12 cellular contexts compared by ENCODE assay signal in the genomic region with DNA sequence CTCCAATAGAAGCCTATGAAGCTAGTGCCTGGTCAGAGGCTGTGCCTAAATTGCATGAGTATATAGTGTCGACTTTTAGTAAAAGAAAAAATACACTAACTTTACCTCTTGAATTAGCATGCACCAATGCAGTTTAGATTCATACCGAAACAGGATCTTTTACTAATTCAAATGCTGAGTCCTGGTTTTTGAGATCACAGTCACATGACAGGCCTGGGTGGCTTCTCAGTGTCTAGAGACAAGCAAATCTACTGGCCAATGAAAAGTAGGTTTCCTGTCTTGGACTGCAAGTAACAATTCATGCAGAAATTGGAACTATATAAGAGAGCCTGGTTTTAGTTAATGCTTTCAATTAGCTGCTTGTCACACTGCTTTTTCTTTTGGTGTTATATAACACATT. TPM values are rescaled to one million over a fixed set of nuclear protein-coding genes. Genes with fewer than 3 reads are reported as not detected.
A peak's percentile ranks its signal among the peaks of the same experiment; 100 is the strongest.
DNase-seq lines count a peak whose midpoint lies in the region; ATAC-seq and TF ChIP-seq lines count a peak whose summit lies in the region.
"Had no signal": no experiment of that assay in that cellular context is flagged by ENCODE, and none has a peak within 500 bp of the region (broad histone marks: within the 10 kb centered on the region; RNA-seq: fewer than 3 reads in every experiment).

No MANE protein-coding gene starts in this region.

- peak; percentile 61 for ATAC-seq in HG03066 (IDR thresholded peaks at IDR 0.05; ENCODE audit: low read depth, unreplicated experiment)
- ATAC-seq in upper lobe of right lung = peak; percentile 43
- no peak for ATAC-seq in T-cell (replicated peaks in 1 of 4)

- no peaks in the 10 kb centered on the region for H3K36me3 ChIP-seq in left ventricle myocardium inferior
- H3K36me3 ChIP-seq in upper lobe of right lung = no peaks in the 10 kb centered on the region
- H3K36me3 ChIP-seq: tibial artery had no signal

- H3K4me1 ChIP-seq in left ventricle myocardium inferior (peaks cover 97% of the 10 kb centered on the region), upper lobe of right lung (peaks cover 42% of the 10 kb centered on the region)

- no peaks in the 10 kb centered on the region for H3K9me3 Mint-ChIP-seq in activated CD4-positive, alpha-beta memory T cell treated with anti-CD3 and anti-CD28 coated beads for 36 hours
- H3K9me3 Mint-ChIP-seq in T-cell = no peaks in the 10 kb centered on the region

- H3K36me3 Mint-ChIP-seq in activated CD4-positive, alpha-beta memory T cell treated with anti-CD3 and anti-CD28 coated beads for 36 hours = peaks cover 5% of the 10 kb centered on the region
- H3K36me3 Mint-ChIP-seq in T-cell = no peaks in the 10 kb centered on the region

- TF ChIP-seq CTCF in left ventricle myocardium inferior (IDR thresholded peaks at IDR 0.05; ENCODE audit: borderline replicate concordance) = no peak
- TF ChIP-seq CTCF in upper lobe of right lung (IDR thresholded peaks at IDR 0.05) = no peak

- H3K27ac ChIP-seq in left ventricle myocardium inferior (replicated peaks) (peak overlapping the region; percentile 98), upper lobe of right lung (no peak overlapping the region)
- H3K27ac ChIP-seq: tibial artery had no signal

- peaks cover 41% of the 10 kb centered on the region for H3K4me1 Mint-ChIP-seq in activated CD4-positive, alpha-beta memory T cell treated with anti-CD3 and anti-CD28 coated beads for 36 hours (ENCODE audit: low read depth)
- peaks cover 43 to 63% (median 49%) of the 10 kb centered on the region in 3 donors for H3K4me1 Mint-ChIP-seq in T-cell

- H3K9me3 ChIP-seq in left ventricle myocardium inferior (replicated peaks) (no peaks in the 10 kb centered on the region), upper lobe of right lung (no peaks in the 10 kb centered on the region)
- H3K9me3 ChIP-seq: tibial artery had no signal

- no peak for DNase-seq in left ventricle myocardium inferior
- no peak for DNase-seq in cardiac septum (ENCODE audit: low spot score)
- peak; percentile 26 for DNase-seq in activated CD4-positive, alpha-beta memory T cell treated with anti-CD3 and anti-CD28 coated beads for 36 hours
- no peak for DNase-seq in upper lobe of right lung
- DNase-seq in NOMO-1 treated with dmso at 0.1 percent for 144 hours (lab: John Stamatoyannopoulos, UW; ENCODE audit: unreplicated experiment) = no peak
- DNase-seq in T-cell = no peak
- DNase-seq in activated CD4-positive, CD25-positive, alpha-beta regulatory T cell (lab: John Stamatoyannopoulos, UW) = no peak
- DNase-seq: activated CD4-positive, alpha-beta T cell treated with anti-CD3 and anti-CD28 coated beads for 4 hours; NCI-H526 treated with DMSO at 0.1 percent for 48 hours; stimulated activated CD4-positive, alpha-beta T cell treated with anti-CD3 and anti-CD28 coated beads, Interleukin-1b, Interleukin-23, amount 100 ng/mL, for 48 hours had no signal

- no peak overlapping the region for H3K27ac Mint-ChIP-seq in activated CD4-positive, alpha-beta memory T cell treated with anti-CD3 and anti-CD28 coated beads for 36 hours
- no peak overlapping the region for H3K27ac Mint-ChIP-seq in T-cell

- H3K27me3 ChIP-seq in left ventricle myocardium inferior (ENCODE audit: low read depth) (no peaks in the 10 kb centered on the region), upper lobe of right lung (no peaks in the 10 kb centered on the region)
- H3K27me3 ChIP-seq: tibial artery had no signal

- intact Hi-C loops in left ventricle myocardium inferior (cut with micrococcal nuclease) = no loop called here
- intact Hi-C loops in cardiac septum (cut with DNase I) = no loop called here
- intact Hi-C loops in activated CD4-positive, alpha-beta memory T cell treated with anti-CD3 and anti-CD28 coated beads for 36 hours (cut with micrococcal nuclease) = loop anchor here (5.0 kb wide), 1 partner anchor 494 kb away; no protein-coding TSS in a partner anchor
- intact Hi-C loops in upper lobe of right lung (cut with DNase I) = no loop called here

- CTCF ChIA-PET in activated CD4-positive, alpha-beta memory T cell treated with anti-CD3 and anti-CD28 coated beads for 36 hours (lab: Charles Lee) = no interaction called here
- CTCF ChIA-PET in T-cell (lab: Charles Lee) = interaction anchor here in 1 of 2 donors (1.1 kb wide), 1 partner anchor 8 kb away, joined by 6 read pairs; no protein-coding TSS in a partner anchor

- POLR2A ChIA-PET in activated CD4-positive, alpha-beta memory T cell treated with anti-CD3 and anti-CD28 coated beads for 36 hours (lab: Charles Lee) = no interaction called here
- POLR2A ChIA-PET in T-cell (lab: Charles Lee) = no interaction called here

- H3K27me3 Mint-ChIP-seq in activated CD4-positive, alpha-beta memory T cell treated with anti-CD3 and anti-CD28 coated beads for 36 hours = peaks cover 56% of the 10 kb centered on the region
- H3K27me3 Mint-ChIP-seq in T-cell = peaks cover 53 to 61% of the 10 kb centered on the region in 2 donors

- no peak overlapping the region for H3K4me3 Mint-ChIP-seq in activated CD4-positive, alpha-beta memory T cell treated with anti-CD3 and anti-CD28 coated beads for 36 hours
- no peak overlapping the region for H3K4me3 Mint-ChIP-seq in T-cell

- H3K4me3 ChIP-seq in left ventricle myocardium inferior (no peak overlapping the region), upper lobe of right lung (no peak overlapping the region)
- H3K4me3 ChIP-seq: tibial artery had no signal

RNA-seq across cellular contexts. Expression of a gene that starts 7.2 kb away (rescaled TPM):
- total RNA-seq in left ventricle myocardium inferior (92.9 TPM), cardiac septum (138 TPM), upper lobe of right lung (132 TPM), T-cell (10 to 100 TPM in 2 of 5 donors, 1 to 10 TPM in 3; 4.8 to 12.8 (median 8.0) TPM)
- total RNA-seq in activated CD4-positive, alpha-beta memory T cell treated with anti-CD3 and anti-CD28 coated beads for 36 hours = 10 to 100 TPM; 16.4 to 16.9 TPM

RNA-seq across cellular contexts. Expression of a gene that starts 18.3 kb away (rescaled TPM):
- total RNA-seq in left ventricle myocardium inferior (9.7 TPM), cardiac septum (16.6 TPM), upper lobe of right lung (4.2 TPM), T-cell (under 1 TPM in 3 of 5 donors, not detected in 2; 0.39 to 0.73 (median 0.61) TPM)
- total RNA-seq in activated CD4-positive, alpha-beta memory T cell treated with anti-CD3 and anti-CD28 coated beads for 36 hours = 1 to 10 TPM; 1.0 to 1.6 TPM

Comparison
In these comparisons a context has a peak if more than half of its experiments do, and no peak if none do; other contexts are left out.
1. ATAC-seq: peak in HG03066 (single experiment) and upper lobe of right lung (single experiment); none in T-cell (0 of 4).